18 cellular contexts compared by ENCODE assay signal in the genomic region with DNA sequence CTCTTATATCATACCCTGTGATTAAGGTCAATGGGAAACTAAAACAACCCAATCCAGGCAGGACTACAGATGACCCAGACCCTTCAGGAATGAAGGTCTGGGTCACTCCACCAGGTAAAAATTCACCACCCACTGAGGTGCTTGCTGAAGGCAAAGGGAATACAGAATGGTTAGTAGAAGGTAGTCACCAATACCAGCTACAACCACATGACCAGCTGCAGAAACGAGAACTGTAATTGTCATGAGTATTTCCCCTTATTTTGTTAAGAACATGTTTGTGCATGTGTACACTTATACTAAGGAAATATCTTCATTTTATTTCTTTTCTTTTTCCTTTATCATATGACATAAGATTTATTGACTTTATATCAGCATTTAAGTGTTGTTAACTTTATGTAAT.
DNase-seq lines count a peak whose midpoint lies in the region; ATAC-seq, FAIRE-seq and TF ChIP-seq lines count a peak whose summit lies in the region.
"Had no signal": no experiment of that assay in that cellular context is flagged by ENCODE, and none has a peak within 500 bp of the region (broad histone marks: within the 10 kb centered on the region; RNA-seq: fewer than 3 reads in every experiment).

No MANE protein-coding gene starts in this region.

- no peak overlapping the region for H3K9ac ChIP-seq in OCI-LY3 (ENCODE audit: low read length)

- H3K27me3 ChIP-seq in OCI-LY3 (ENCODE audit: low read depth, low read length) (no peaks in the 10 kb centered on the region), pancreas (no peaks in the 10 kb centered on the region), upper lobe of left lung (no peaks in the 10 kb centered on the region)

- ATAC-seq in pancreas, result no peak
- no peak for ATAC-seq in upper lobe of left lung (ENCODE audit: low FRiP score in 2 of 2)
- no peak for ATAC-seq in GM21723 (IDR thresholded peaks at IDR 0.05; ENCODE audit: unreplicated experiment)
- ATAC-seq: A549, HCT116 had no signal

- H4K20me1 ChIP-seq in OCI-LY3 (ENCODE audit: insufficient read depth, low read length), result no peaks in the 10 kb centered on the region

- TF ChIP-seq CTCF in OCI-LY3 (IDR thresholded peaks at IDR 0.05; ENCODE audit: low read depth, low read length) (no peak), pancreas (IDR thresholded peaks at IDR 0.05) (no peak), upper lobe of left lung (IDR thresholded peaks at IDR 0.05) (no peak)

- H3K36me3 ChIP-seq in OCI-LY3 (replicated peaks; ENCODE audit: low read depth, low read length) (no peaks in the 10 kb centered on the region), pancreas (no peaks in the 10 kb centered on the region), upper lobe of left lung (no peaks in the 10 kb centered on the region)

- no peak overlapping the region for H3K4me3 ChIP-seq in OCI-LY3 (ENCODE audit: low read length)
- H3K4me3 ChIP-seq in pancreas, result no peak overlapping the region
- H3K4me3 ChIP-seq in upper lobe of left lung, result no peak overlapping the region
- H3K4me3 ChIP-seq: A549 had no signal

- peak overlapping the region; percentile 22; the same call in 1 of the 2 replicates for H3K4me2 ChIP-seq in OCI-LY3 (ENCODE audit: low read length)
- H3K4me2 ChIP-seq: A549 had no signal

- no peaks in the 10 kb centered on the region for H3K9me3 ChIP-seq in OCI-LY3 (ENCODE audit: insufficient read depth, low read length)
- no peaks in the 10 kb centered on the region for H3K9me3 ChIP-seq in pancreas
- no peaks in the 10 kb centered on the region for H3K9me3 ChIP-seq in upper lobe of left lung
- H3K9me3 ChIP-seq: A549 had no signal

- WGBS in pancreas, 2 donors, result 88 to 90% methylated on average over 1 of the region's 1 CpG
- WGBS in upper lobe of left lung, 2 donors, result 66 to 69% methylated on average over 1 of the region's 1 CpG

- H3K27ac ChIP-seq in OCI-LY3 (ENCODE audit: low read length) (no peak overlapping the region), pancreas (no peak overlapping the region), upper lobe of left lung (no peak overlapping the region)
- H3K27ac ChIP-seq: 22Rv1, A549, C4-2B, HL-60 had no signal

- TF ChIP-seq EP300 in upper lobe of left lung (IDR thresholded peaks at IDR 0.05), result no peak

- no peak for TF ChIP-seq POLR2A in upper lobe of left lung (IDR thresholded peaks at IDR 0.05)

- intact Hi-C loops in pancreas (cut with DNase I), result no loop called here

- peak; percentile 23 for FAIRE-seq in pancreas (lab: Jason Lieb, UNC)
- FAIRE-seq: A549 had no signal

- no peaks in the 10 kb centered on the region for H3K79me2 ChIP-seq in OCI-LY3 (ENCODE audit: low read length)

- no peak overlapping the region for H2AFZ ChIP-seq in OCI-LY3 (ENCODE audit: low read depth, low read length)

- peak; percentile 13 for DNase-seq in NCI-H1436 treated with DMSO at 0.1 percent for 48 hours (lab: John Stamatoyannopoulos, UW)
- DNase-seq in NCI-H1436 (lab: John Stamatoyannopoulos, UW), result no peak
- peak; percentile 54 for DNase-seq in CD1c-positive myeloid dendritic cell (ENCODE audit: extremely low spot score)
- no peak for DNase-seq in pancreas
- DNase-seq in upper lobe of left lung, result no peak
- DNase-seq: AML-193; CD4-positive, alpha-beta memory T cell; DMS79 treated with DMSO at 0.1 percent for 48 hours; GOT3; H7; HFFc6 had no signal

- H3K4me1 ChIP-seq in OCI-LY3 (ENCODE audit: low read length) (peaks cover 29% of the 10 kb centered on the region), pancreas (no peaks in the 10 kb centered on the region), upper lobe of left lung (peaks cover 8 to 15% (median 11%) of the 10 kb centered on the region in 4 donors)
- H3K4me1 ChIP-seq: A549 had no signal

Comparison
In these comparisons a context has a peak if more than half of its experiments do, and no peak if none do; other contexts are left out.
1. DNase-seq: peak in NCI-H1436 treated with DMSO at 0.1 percent for 48 hours (single experiment) and CD1c-positive myeloid dendritic cell (single experiment); none in NCI-H1436 (single experiment), pancreas (0 of 6) and upper lobe of left lung (0 of 2).